Comparison of ENCODE assay signal across 11 cellular contexts in the genomic region with DNA sequence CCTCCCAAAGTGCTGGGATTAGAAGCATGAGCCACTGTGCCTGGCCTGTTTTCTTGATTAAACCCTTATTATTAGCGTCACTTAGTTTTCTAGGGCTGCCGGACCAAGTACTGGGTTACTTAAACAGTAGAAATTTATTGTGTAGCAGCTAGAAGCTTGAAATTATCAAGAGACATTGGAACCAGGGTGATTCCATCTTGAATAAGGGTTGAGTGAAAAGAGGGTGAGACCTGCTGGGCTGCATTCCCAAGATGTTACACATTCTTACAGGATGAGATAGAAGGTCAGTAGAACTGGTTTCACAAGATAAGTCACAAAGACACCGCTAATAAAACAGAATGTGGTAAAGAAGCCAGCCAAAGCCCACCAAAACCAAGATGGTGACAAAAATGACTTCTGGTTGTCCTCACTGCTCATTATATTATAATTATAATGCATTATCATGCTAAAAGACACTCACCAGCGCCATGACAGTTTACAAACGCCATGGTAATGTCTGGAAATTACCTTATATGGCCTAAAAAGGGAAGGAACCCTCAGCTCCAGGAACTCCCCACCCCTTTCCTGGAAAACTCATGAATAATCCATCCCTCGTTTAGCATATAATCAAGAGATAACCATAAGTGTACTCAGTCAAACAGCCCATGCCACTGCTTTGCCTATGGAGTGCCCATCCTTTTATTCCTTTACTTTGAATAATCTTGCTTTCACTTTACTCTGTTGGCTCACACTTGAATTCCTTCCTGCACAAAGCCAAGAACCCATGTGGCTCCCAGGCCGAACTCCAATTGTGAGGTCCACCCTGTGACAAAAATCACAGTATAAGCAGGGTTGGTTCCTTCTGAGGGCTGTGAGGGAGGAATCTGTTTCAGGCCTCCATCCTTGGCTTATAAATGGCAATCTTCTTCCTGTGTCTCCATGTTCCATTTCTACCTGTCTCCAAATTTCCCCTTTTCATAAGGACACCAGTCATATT. TPM values are rescaled to one million over a fixed set of nuclear protein-coding genes. Genes with fewer than 3 reads are reported as not detected.
DNase-seq lines count a peak whose midpoint lies in the region; ATAC-seq and TF ChIP-seq lines count a peak whose summit lies in the region.
"Had no signal": no experiment of that assay in that cellular context is flagged by ENCODE, and none has a peak within 500 bp of the region (broad histone marks: within the 10 kb centered on the region; RNA-seq: fewer than 3 reads in every experiment).

No MANE protein-coding gene starts in this region.

- no peaks in the 10 kb centered on the region for H3K36me3 ChIP-seq in left lung
- H3K36me3 ChIP-seq in BE2C, result no peaks in the 10 kb centered on the region

- TF ChIP-seq CTCF in choroid plexus epithelial cell (conservative IDR thresholded peaks at IDR 0.05; ENCODE audit: low read depth, low read length) (no peak), left lung (IDR thresholded peaks at IDR 0.05) (no peak), GM13976 (IDR thresholded peaks at IDR 0.05; ENCODE audit: borderline replicate concordance, control extremely low read depth, extremely low read depth, insufficient read depth, missing control alignments) (no peak), BE2C (IDR thresholded peaks at IDR 0.05; ENCODE audit: low read depth, low read length) (no peak)

- H3K4me3 ChIP-seq in choroid plexus epithelial cell (ENCODE audit: low read depth, low read length), result no peak overlapping the region
- no peak overlapping the region for H3K4me3 ChIP-seq in left lung
- no peak overlapping the region for H3K4me3 ChIP-seq in BE2C (ENCODE audit: low read depth, low read length)

- in situ Hi-C loops in GM13976 (cut with MboI; ENCODE audit: low sequenced_read_pairs, unreplicated experiment), result no loop called here

- no peaks in the 10 kb centered on the region for H3K27me3 ChIP-seq in left lung
- no peaks in the 10 kb centered on the region; the same call in 1 of the 2 replicates for H3K27me3 ChIP-seq in BE2C

- no peaks in the 10 kb centered on the region for H3K9me3 ChIP-seq in left lung
- no peaks in the 10 kb centered on the region for H3K9me3 ChIP-seq in BE2C

- peak; percentile 76 for ATAC-seq in Right ventricle myocardium inferior
- peak; percentile 59 for ATAC-seq in left lung
- no peak for ATAC-seq in GM21360 (IDR thresholded peaks at IDR 0.05; ENCODE audit: unreplicated experiment)

- intact Hi-C loops in Right ventricle myocardium inferior (cut with DNase I) (loop anchor here (2.0 kb wide), 2 partner anchors 51 to 85 kb away; no protein-coding TSS in a partner anchor), cardiac septum (cut with DNase I) (loop anchor here (2.0 to 5.0 kb wide), 3 partner anchors 38 to 88 kb away; no protein-coding TSS in a partner anchor), left lung (cut with DNase I) (no loop called here)

- H3K4me1 ChIP-seq in left lung (no peaks in the 10 kb centered on the region), BE2C (no peaks in the 10 kb centered on the region)

- H3K27ac ChIP-seq in left lung, result no peak overlapping the region

- no peak for DNase-seq in Right ventricle myocardium inferior (ENCODE audit: missing footprints)
- no peak for DNase-seq in cardiac septum (ENCODE audit: low spot score)
- DNase-seq in choroid plexus epithelial cell (ENCODE audit: low read depth), result peak; percentile 62
- DNase-seq in left lung, result no peak
- no peak for DNase-seq in GM13976 (ENCODE audit: low spot score)
- DNase-seq in NCI-H1105 (lab: John Stamatoyannopoulos, UW), result no peak
- no peak for DNase-seq in BE2C
- DNase-seq: activated CD4-positive, alpha-beta T cell treated with anti-CD3 and anti-CD28 coated beads, Interleukin-2, amount 10 ng/mL, durations not matched to agents 7 days and 5 days; MV-4-11; naive B cell had no signal

RNA-seq across cellular contexts. Expression of gene FSTL1, which starts 18.9 kb away (rescaled TPM):
- total RNA-seq in Right ventricle myocardium inferior, result 217 TPM
- 140 TPM for total RNA-seq in cardiac septum
- total RNA-seq in left lung, result 100 to 1,000 TPM; 265 to 530 TPM
- polyA plus RNA-seq in BE2C (2012; ENCODE audit: insufficient read depth, insufficient read length, low read depth), result 0.28 TPM

Comparison
In these comparisons a context has a peak if more than half of its experiments do, and no peak if none do; other contexts are left out.
1. intact Hi-C loops: an anchor here in Right ventricle myocardium inferior (2.0 kb wide) and cardiac septum (2.0 to 5.0 kb wide); none called in left lung.